22 cellular contexts compared by ENCODE assay signal in the genomic region with DNA sequence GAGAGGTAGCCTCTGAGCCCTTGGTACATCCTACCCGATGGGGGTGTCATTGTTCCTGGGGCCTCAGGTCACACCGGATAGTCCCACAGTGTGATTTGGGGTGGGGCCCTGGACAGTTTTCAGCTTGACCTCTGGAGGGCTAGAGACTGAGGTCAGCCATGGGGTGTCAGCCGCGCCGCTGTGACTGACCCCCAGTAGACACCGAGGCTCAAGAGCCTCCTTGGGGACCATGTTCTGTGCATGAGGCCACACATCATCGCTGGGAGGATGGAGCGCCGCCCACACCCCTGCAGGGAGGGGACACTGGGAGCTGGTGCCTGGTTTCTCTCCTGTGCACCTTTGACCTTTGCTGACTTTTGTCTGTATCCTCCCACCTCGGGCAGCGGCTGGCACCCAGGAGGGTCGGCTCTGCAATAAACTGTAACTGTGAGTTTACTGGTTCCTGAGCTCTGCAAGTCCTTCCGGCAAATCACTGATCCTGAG. TPM values are rescaled to one million over a fixed set of nuclear protein-coding genes. Genes with fewer than 3 reads are reported as not detected.
"Had no signal": no experiment of that assay in that cellular context is flagged by ENCODE, and none has a peak within 500 bp of the region (broad histone marks: within the 10 kb centered on the region; RNA-seq: fewer than 3 reads in every experiment).

No MANE protein-coding gene starts in this region.

- H3K27me3 ChIP-seq: body of pancreas, uterus had no signal

- DNase-seq: activated B cell treated with CpG ODN at 0.5 μM for 24 hours; activated effector memory CD4-positive, alpha-beta T cell treated with Interleukin-2 at 50 U/mL for 16 hours; activated naive CD8-positive, alpha-beta T cell treated with anti-CD3 and anti-CD28 coated beads for 36 hours; activated T-cell treated with anti-CD3 and anti-CD28 coated beads, Interleukin-2, amount 50 U/mL, for 1 hour; amygdala; body of pancreas; dermis blood vessel endothelial cell; effector memory CD8-positive, alpha-beta T cell; head of caudate nucleus; mammary epithelial cell; naive B cell; retina; stimulated activated CD4-positive, alpha-beta T cell treated with anti-CD3 and anti-CD28 coated beads, Interleukin-15, amount 100 ng/mL, for 24 hours; stimulated activated CD4-positive, alpha-beta T cell treated with anti-CD3 and anti-CD28 coated beads, Interleukin-4, amount 100 ng/mL, for 1 hour; stimulated activated naive CD4-positive, alpha-beta T cell treated with Interleukin-2 at 50 U/mL for 16 hours; substantia nigra; uterus had no signal

- H3K9me3 ChIP-seq: body of pancreas, tibial nerve, uterus had no signal

- H3K27ac Mint-ChIP-seq: activated B cell treated with CpG ODN at 0.5 μM for 24 hours; activated CD4-positive, alpha-beta T cell treated with anti-CD3 and anti-CD28 coated beads, Interleukin-2, amount 10 ng/mL, durations not matched to agents 24 days and 14 days; activated naive CD8-positive, alpha-beta T cell treated with anti-CD3 and anti-CD28 coated beads for 36 hours; effector memory CD8-positive, alpha-beta T cell had no signal

- H3K27ac ChIP-seq: body of pancreas, epithelial cell of prostate, skin epidermis, tibial nerve, uterus had no signal

- H3K4me1 ChIP-seq: body of pancreas, tibial nerve, uterus had no signal

- H3K4me1 Mint-ChIP-seq: activated naive CD8-positive, alpha-beta T cell treated with anti-CD3 and anti-CD28 coated beads for 36 hours had no signal

- ATAC-seq: body of pancreas had no signal

- H3K4me3 Mint-ChIP-seq: activated B cell treated with CpG ODN at 0.5 μM for 24 hours; activated CD4-positive, alpha-beta T cell treated with anti-CD3 and anti-CD28 coated beads, Interleukin-2, amount 10 ng/mL, durations not matched to agents 24 days and 14 days; activated naive CD8-positive, alpha-beta T cell treated with anti-CD3 and anti-CD28 coated beads for 36 hours; effector memory CD8-positive, alpha-beta T cell; naive B cell had no signal

- H3K36me3 ChIP-seq: tibial nerve, uterus had no signal

- H3K4me3 ChIP-seq: body of pancreas, skin epidermis, tibial nerve, uterus had no signal

- H3K9me3 Mint-ChIP-seq: activated B cell treated with CpG ODN at 0.5 μM for 24 hours; activated CD4-positive, alpha-beta T cell treated with anti-CD3 and anti-CD28 coated beads, Interleukin-2, amount 10 ng/mL, durations not matched to agents 24 days and 14 days; activated naive CD8-positive, alpha-beta T cell treated with anti-CD3 and anti-CD28 coated beads for 36 hours; effector memory CD8-positive, alpha-beta T cell; naive B cell had no signal

- H3K27me3 Mint-ChIP-seq: activated B cell treated with CpG ODN at 0.5 μM for 24 hours; activated CD4-positive, alpha-beta T cell treated with anti-CD3 and anti-CD28 coated beads, Interleukin-2, amount 10 ng/mL, durations not matched to agents 24 days and 14 days; activated naive CD8-positive, alpha-beta T cell treated with anti-CD3 and anti-CD28 coated beads for 36 hours; effector memory CD8-positive, alpha-beta T cell; naive B cell had no signal

RNA-seq across cellular contexts. Expression of a gene that starts 22.6 kb away (rescaled TPM):
- total RNA-seq: fibroblast of lung had no signal
